Comparison of ENCODE assay signal across 8 cellular contexts in the genomic region with DNA sequence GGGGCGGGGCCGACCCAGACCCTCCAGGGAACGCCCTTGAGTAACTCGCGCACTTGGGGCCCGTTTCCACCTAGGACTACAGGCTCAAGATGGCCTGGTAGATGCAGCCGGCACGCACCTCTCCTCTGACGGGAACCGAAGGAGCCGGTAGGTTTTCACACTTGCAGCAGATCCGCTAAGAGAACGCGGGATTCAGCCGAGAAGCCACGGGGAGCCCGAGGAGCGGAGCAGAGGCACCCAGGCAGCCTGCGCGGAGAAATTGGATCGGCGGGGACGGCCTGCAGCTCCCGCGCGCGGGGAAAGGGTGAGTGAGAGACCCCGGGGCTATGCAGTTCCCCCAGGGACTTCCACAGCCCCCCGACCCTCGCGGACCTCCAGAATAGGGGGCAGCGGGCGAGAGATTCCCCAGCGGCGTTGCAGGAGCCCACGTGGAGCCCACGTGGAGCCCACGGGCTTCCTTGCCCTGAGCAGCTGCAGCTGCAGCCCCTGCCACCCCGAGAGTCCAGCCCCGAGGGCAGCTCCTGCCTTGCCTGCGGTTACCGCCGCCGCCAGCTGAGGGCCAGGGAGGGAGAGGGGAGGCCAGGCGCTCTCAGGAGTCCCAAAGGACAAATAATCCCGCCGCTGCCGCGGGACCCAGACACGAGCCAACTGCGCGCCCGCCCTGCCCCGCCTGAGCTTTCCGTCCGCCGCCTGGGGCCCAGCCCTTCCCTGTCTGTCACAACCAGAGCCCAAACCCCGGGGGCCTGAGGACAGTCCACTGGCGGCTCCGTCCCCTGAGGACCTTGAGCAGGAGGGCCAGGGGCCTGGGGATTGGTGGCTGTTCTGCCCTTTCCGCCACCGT. TPM values are rescaled to one million over a fixed set of nuclear protein-coding genes. Genes with fewer than 3 reads are reported as not detected.
DNase-seq lines count a peak whose midpoint lies in the region; ATAC-seq and TF ChIP-seq lines count a peak whose summit lies in the region.

No MANE protein-coding gene starts in this region.

- WGBS in body of pancreas, 2 donors = 0 to 6% methylated on average over 13 to 46 of the region's 62 CpGs

- DNase-seq in DMS153 treated with DMSO at 0.1 percent for 48 hours (lab: John Stamatoyannopoulos, UW; ENCODE audit: unreplicated experiment) = peak; percentile 43
- no peak for DNase-seq in DMS153 (lab: John Stamatoyannopoulos, UW)
- DNase-seq in OCI-M1 (lab: John Stamatoyannopoulos, UW) = peak; percentile 91
- peak; percentile 87 to 94 (median 92) for DNase-seq in body of pancreas
- DNase-seq in kidney glomerular epithelial cell (lab: John Stamatoyannopoulos, UW) = peak; percentile 34
- DNase-seq in stimulated activated CD4-positive, alpha-beta T cell treated with anti-CD3 and anti-CD28 coated beads, Interleukin-2, amount 100 ng/mL, for 48 hours = peak; percentile 43 to 44
- no peak for DNase-seq in NK-92 treated with Interleukin-12 subunit alpha and Interleukin-12 subunit beta, amount 100 ng/mL, for 24 hours (lab: John Stamatoyannopoulos, UW)

- peaks cover 14% of the 10 kb centered on the region for H3K4me1 ChIP-seq in body of pancreas

- ATAC-seq in body of pancreas (peak; percentile 94), HG02885 (IDR thresholded peaks at IDR 0.05; ENCODE audit: poor library complexity, unreplicated experiment) (no peak)

- peaks cover 0 to 4% (median 0%) of the 10 kb centered on the region in 3 donors for H3K9me3 ChIP-seq in body of pancreas

- intact Hi-C loops in body of pancreas (cut with DNase I) = no loop called here

- no peaks in the 10 kb centered on the region for H3K27me3 ChIP-seq in body of pancreas

- TF ChIP-seq POLR2A in body of pancreas (IDR thresholded peaks at IDR 0.05) = peak; percentile 34 to 68 (median 63)

- peak overlapping the region; percentile 9 to 62 for H3K4me3 ChIP-seq in body of pancreas

- no peaks in the 10 kb centered on the region for H3K36me3 ChIP-seq in body of pancreas (replicated peaks in 1 of 2; ENCODE audit: insufficient read depth in 1 of 2, low read depth in 2 of 2)

- H3K27ac ChIP-seq in body of pancreas = peak overlapping the region in 3 of 4 donors; percentile 38 to 65 (median 58)

- TF ChIP-seq CTCF in body of pancreas (IDR thresholded peaks at IDR 0.05) = peak in 1 of 7 experiments; percentile 16

RNA-seq across cellular contexts. Expression of a gene that starts 13.1 kb away (rescaled TPM):
- 10 to 100 TPM; 18.7 to 31.0 TPM for total RNA-seq in body of pancreas

RNA-seq across cellular contexts. Expression of a gene that starts 54.2 kb away (rescaled TPM):
- total RNA-seq in body of pancreas = 1 to 10 TPM in 1 of 2 donors, under 1 TPM in 1; 0.78 to 2.0 TPM

Comparison
In these comparisons a context has a peak if more than half of its experiments do, and no peak if none do; other contexts are left out.
1. DNase-seq: peak in DMS153 treated with DMSO at 0.1 percent for 48 hours (single experiment), OCI-M1 (single experiment), body of pancreas (4 of 4), kidney glomerular epithelial cell (single experiment) and stimulated activated CD4-positive, alpha-beta T cell treated with anti-CD3 and anti-CD28 coated beads, Interleukin-2, amount 100 ng/mL, for 48 hours (2 of 2); none in DMS153 (single experiment) and NK-92 treated with Interleukin-12 subunit alpha and Interleukin-12 subunit beta, amount 100 ng/mL, for 24 hours (single experiment).